ENCODE assay signal across 10 cellular contexts in the genomic region with DNA sequence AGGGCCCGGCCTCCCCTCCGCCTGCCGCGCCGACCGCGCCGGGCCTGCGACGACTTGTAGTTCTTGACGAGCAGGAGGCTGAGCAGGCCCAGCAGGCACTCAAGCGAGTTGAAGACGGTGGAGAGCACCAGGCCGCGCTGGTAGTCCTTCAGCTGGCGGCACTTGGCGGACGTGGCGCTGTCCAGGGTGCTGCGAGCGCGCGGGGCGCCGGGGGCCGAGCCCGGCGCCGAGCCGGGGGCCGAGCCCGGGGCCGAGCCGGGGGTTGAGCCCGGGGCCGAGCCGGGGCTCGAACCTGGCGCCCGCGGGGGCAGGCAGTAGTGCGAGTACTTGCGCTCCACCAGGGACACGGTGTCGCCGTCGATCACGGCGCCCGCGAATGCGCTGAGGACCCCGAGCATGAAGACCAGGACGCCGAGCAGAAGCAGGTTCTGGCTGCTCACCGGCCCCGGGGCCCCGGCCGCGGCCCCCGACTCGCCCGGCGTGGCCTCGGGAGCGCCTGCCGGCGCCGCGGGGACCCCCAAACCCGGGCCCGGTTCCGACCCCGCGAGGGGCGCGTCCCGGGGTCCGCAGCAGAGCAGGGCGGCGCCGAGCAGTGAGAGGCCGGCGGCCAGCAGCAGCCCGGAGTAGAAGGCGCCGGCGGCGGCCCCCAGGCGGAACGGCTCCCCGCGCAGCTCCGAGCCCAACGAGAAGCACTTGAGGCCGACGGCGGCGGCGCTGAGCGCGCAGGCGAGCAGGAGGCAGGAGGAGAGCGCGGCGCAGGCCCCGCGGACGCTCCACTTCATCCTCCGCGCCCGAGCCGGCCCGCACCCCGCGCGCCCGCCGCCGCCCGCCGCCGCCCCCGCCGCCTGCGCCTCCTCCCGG. TPM values are rescaled to one million over a fixed set of nuclear protein-coding genes. Genes with fewer than 3 reads are reported as not detected.
DNase-seq lines count a peak whose midpoint lies in the region; ATAC-seq and TF ChIP-seq lines count a peak whose summit lies in the region.
"Had no signal": no experiment of that assay in that cellular context is flagged by ENCODE, and none has a peak within 500 bp of the region (broad histone marks: within the 10 kb centered on the region; RNA-seq: fewer than 3 reads in every experiment).

No MANE protein-coding gene starts in this region.

- peaks cover 13 to 35% (median 31%) of the 10 kb centered on the region in 3 donors for H3K27me3 Mint-ChIP-seq in immature natural killer cell (ENCODE audit: low read depth in 3 of 3)

- peak overlapping the region; percentile 54 for H3K4me2 ChIP-seq in mammary epithelial cell (ENCODE audit: insufficient read depth, low read depth, low read length)

- H3K79me2 ChIP-seq in mammary epithelial cell (ENCODE audit: insufficient read depth, low read length), result no peaks in the 10 kb centered on the region

- 15% methylated on average over 8 of the region's 127 CpGs for WGBS in mammary epithelial cell (ENCODE audit: low coverage, missing lambda C conversion rate)

- H3K4me3 ChIP-seq in mammary epithelial cell (replicated peaks in 1 of 3; ENCODE audit: insufficient read depth in 1 of 3, low read depth in 2 of 3, low read length in 3 of 3) (no peak overlapping the region), breast epithelium (peak overlapping the region in 1 of 3 donors; percentile 51), brain microvascular endothelial cell (ENCODE audit: low read depth, low read length) (no peak overlapping the region)

- intact Hi-C loops in mammary epithelial cell (cut with micrococcal nuclease), result no loop called here
- intact Hi-C loops in breast epithelium (cut with DNase I; ENCODE audit: low total_unique reads), result no loop called here

- TF ChIP-seq CTCF in mammary epithelial cell (conservative IDR thresholded peaks at IDR 0.05 in 1 of 2, IDR thresholded peaks at IDR 0.05 in 1 of 2; ENCODE audit: extremely low read depth in 1 of 2, insufficient read depth in 1 of 2, low read depth in 1 of 2, low read length in 2 of 2) (no peak), breast epithelium (IDR thresholded peaks at IDR 0.05) (no peak), brain microvascular endothelial cell (IDR thresholded peaks at IDR 0.05; ENCODE audit: low read depth, low read length, missing control alignments) (no peak)

- peak; percentile 56 for DNase-seq in mammary epithelial cell
- DNase-seq in breast epithelium (ENCODE audit: low spot score in 2 of 2), result no peak
- DNase-seq in brain microvascular endothelial cell, result peak; percentile 52
- peak in 2 of 3 donors; percentile 1 to 3 for DNase-seq in immature natural killer cell
- DNase-seq in ureter (ENCODE audit: low spot score), result peak; percentile 63
- DNase-seq in HuH-7.5 (ENCODE audit: low spot score), result no peak
- DNase-seq: RPMI8226, sigmoid colon had no signal

- H2AFZ ChIP-seq in mammary epithelial cell (ENCODE audit: low read depth, low read length), result no peak overlapping the region

- H4K20me1 ChIP-seq in mammary epithelial cell (ENCODE audit: insufficient read depth, low read length), result peaks cover 2% of the 10 kb centered on the region

- H3K4me1 ChIP-seq in mammary epithelial cell (ENCODE audit: insufficient read depth, low read length), result peaks cover 10% of the 10 kb centered on the region
- H3K4me1 ChIP-seq in breast epithelium, result peaks cover 0 to 9% of the 10 kb centered on the region in 2 donors

- H3K4me1 Mint-ChIP-seq in immature natural killer cell, result peaks cover 4 to 13% of the 10 kb centered on the region in 2 donors

- dilution Hi-C loops in mammary epithelial cell (cut with HindIII; ENCODE audit: low sequenced_read_pairs), result no loop called here

- no peaks in the 10 kb centered on the region for H3K36me3 ChIP-seq in mammary epithelial cell (ENCODE audit: insufficient read depth, low read length)
- no peaks in the 10 kb centered on the region for H3K36me3 ChIP-seq in breast epithelium
- H3K36me3 ChIP-seq in brain microvascular endothelial cell (replicated peaks), result no peaks in the 10 kb centered on the region
- H3K36me3 ChIP-seq: sigmoid colon had no signal

- H3K4me3 Mint-ChIP-seq in immature natural killer cell, result no peak overlapping the region

- H3K9me3 ChIP-seq in mammary epithelial cell (replicated peaks; ENCODE audit: insufficient read depth, low read length) (no peaks in the 10 kb centered on the region), breast epithelium (no peaks in the 10 kb centered on the region)
- H3K9me3 ChIP-seq: sigmoid colon had no signal

- no peak overlapping the region for H3K27ac Mint-ChIP-seq in immature natural killer cell

- no peak for TF ChIP-seq POLR2A in breast epithelium (IDR thresholded peaks at IDR 0.05)

- CTCF ChIA-PET in mammary epithelial cell (lab: Charles Lee; ENCODE audit: low non-redundant PET), result no interaction called here

- peaks cover 40% of the 10 kb centered on the region for H3K27me3 ChIP-seq in mammary epithelial cell (ENCODE audit: insufficient read depth, low read length)
- H3K27me3 ChIP-seq in breast epithelium, result peaks cover 8 to 89% of the 10 kb centered on the region in 2 donors
- H3K27me3 ChIP-seq in brain microvascular endothelial cell (replicated peaks), result peaks cover 54% of the 10 kb centered on the region

- peaks cover 0 to 3% (median 0%) of the 10 kb centered on the region in 3 donors for H3K36me3 Mint-ChIP-seq in immature natural killer cell

- no peak overlapping the region for H3K9ac ChIP-seq in mammary epithelial cell (ENCODE audit: insufficient read depth, low read length)

- in situ Hi-C loops in mammary epithelial cell (cut with MboI; ENCODE audit: low sequenced_read_pairs in 2 of 2) (no loop called here), brain microvascular endothelial cell (cut with HindIII; ENCODE audit: low pct_ligation_motif_present, low sequenced_read_pairs) (no loop called here)

- no peak overlapping the region for H3K27ac ChIP-seq in mammary epithelial cell (ENCODE audit: insufficient read depth, low read depth, low read length)
- H3K27ac ChIP-seq in breast epithelium, result no peak overlapping the region
- no peak overlapping the region for H3K27ac ChIP-seq in brain microvascular endothelial cell
- H3K27ac ChIP-seq: sigmoid colon had no signal

- H3K9me3 Mint-ChIP-seq in immature natural killer cell, result peaks cover 0 to 2% (median 0%) of the 10 kb centered on the region in 6 donors

- no TSS peak for BruUV-seq in mammary epithelial cell (replicated peaks; lab: Mats Ljungman, UMichigan)

- ATAC-seq in HG03520 (IDR thresholded peaks at IDR 0.05; ENCODE audit: unreplicated experiment) (no peak), GM18519 (IDR thresholded peaks at IDR 0.05; ENCODE audit: low FRiP score, unreplicated experiment) (no peak)

RNA-seq across cellular contexts. Expression of gene TMEM271, which starts 0.6 kb away (rescaled TPM):
- total RNA-seq in mammary epithelial cell, result not detected
- not detected for polyA plus RNA-seq in mammary epithelial cell
- polyA minus RNA-seq in mammary epithelial cell, result not detected
- total RNA-seq in breast epithelium, result not detected
- not detected for polyA plus RNA-seq in immature natural killer cell
- not detected for total RNA-seq in ureter

RNA-seq across cellular contexts. Expression of gene PDE6B, which starts 49.9 kb away (rescaled TPM):
- total RNA-seq in mammary epithelial cell (1 to 10 TPM in 1 of 2 donors, not detected in 1; 3.2 TPM), breast epithelium (10 to 100 TPM in 1 of 3 donors, 1 to 10 TPM in 2; 2.7 to 10.2 (median 8.5) TPM), ureter (15.1 TPM)
- polyA plus RNA-seq in mammary epithelial cell (not detected), immature natural killer cell (10 to 100 TPM; 18.9 to 35.8 (median 28.6) TPM)
- polyA minus RNA-seq in mammary epithelial cell, result not detected

Comparison
In these comparisons a context has a peak if more than half of its experiments do, and no peak if none do; other contexts are left out.
1. DNase-seq: peak in mammary epithelial cell (single experiment), brain microvascular endothelial cell (single experiment), immature natural killer cell (2 of 3) and ureter (single experiment); none in breast epithelium (0 of 2) and HuH-7.5 (single experiment).